Comparison of ENCODE assay signal across 17 cellular contexts in genomic region chr4:159210975-159211374, GRCh38.
A peak's percentile ranks its signal among the peaks of the same experiment; 100 is the strongest.
DNase-seq lines count a peak whose midpoint lies in the region; ATAC-seq and TF ChIP-seq lines count a peak whose summit lies in the region.
"Had no signal": no experiment of that assay in that cellular context is flagged by ENCODE, and none has a peak within 500 bp of the region (broad histone marks: within the 10 kb centered on the region; RNA-seq: fewer than 3 reads in every experiment).

No MANE protein-coding gene starts in this region.

- H3K4me3 Mint-ChIP-seq in nephron progenitor cell, result no peak overlapping the region

- no peaks in the 10 kb centered on the region for H3K9me3 ChIP-seq in left ventricle myocardium inferior (replicated peaks)
- H3K9me3 ChIP-seq in heart right ventricle, result no peaks in the 10 kb centered on the region

- H3K9me3 Mint-ChIP-seq in nephron progenitor cell, result no peaks in the 10 kb centered on the region

- H3K27ac ChIP-seq in left ventricle myocardium inferior (replicated peaks) (peak overlapping the region; percentile 83), heart right ventricle (peak overlapping the region in 3 of 10 donors; percentile 18 to 78 (median 60))

- peak overlapping the region; percentile 20 for H3K27ac Mint-ChIP-seq in nephron progenitor cell

- H3K4me3 ChIP-seq in left ventricle myocardium inferior (no peak overlapping the region), heart right ventricle (no peak overlapping the region)

- DNase-seq in left ventricle myocardium inferior (no peak), heart right ventricle (no peak), NCI-H69 (lab: John Stamatoyannopoulos, UW) (peak; percentile 12), nephron progenitor cell (no peak), NCI-H2227 (lab: John Stamatoyannopoulos, UW; ENCODE audit: unreplicated experiment) (no peak), GOT3 (lab: John Stamatoyannopoulos, UW) (no peak), NCI-H2029 (lab: John Stamatoyannopoulos, UW) (no peak)
- DNase-seq: DMS53, Kasumi-1, NCI-H1105, NCI-H1436 treated with DMSO at 0.1 percent for 48 hours, NCI-H187 treated with DMSO at 0.1 percent for 48 hours, NCI-H2107, NCI-H446, NCI-H524 treated with DMSO at 0.1 percent for 48 hours, RPMI8226, SHP77 had no signal

- H3K27me3 Mint-ChIP-seq in nephron progenitor cell (ENCODE audit: low read depth, poor library complexity), result no peaks in the 10 kb centered on the region

- WGBS in heart right ventricle, 2 donors, result 94 to 98% methylated on average over 3 of the region's 3 CpGs

- peaks cover 19% of the 10 kb centered on the region for H3K36me3 Mint-ChIP-seq in nephron progenitor cell (ENCODE audit: low read depth)

- TF ChIP-seq CTCF in left ventricle myocardium inferior (IDR thresholded peaks at IDR 0.05; ENCODE audit: borderline replicate concordance), result no peak
- TF ChIP-seq CTCF in heart right ventricle (IDR thresholded peaks at IDR 0.05), result no peak
- no peak for TF ChIP-seq CTCF in nephron progenitor cell (IDR thresholded peaks at IDR 0.05)

- H3K4me1 ChIP-seq in left ventricle myocardium inferior (peaks cover 96% of the 10 kb centered on the region), heart right ventricle (peaks cover 5 to 91% (median 61%) of the 10 kb centered on the region in 9 donors)

- no peak for ATAC-seq in heart right ventricle

- intact Hi-C loops in left ventricle myocardium inferior (cut with micrococcal nuclease) (no loop called here), heart right ventricle (cut with DNase I) (loop anchor here in 1 of 10 donors (5.0 to 10.0 kb wide), 2 partner anchors 134 to 186 kb away; no protein-coding TSS in a partner anchor)

- no peaks in the 10 kb centered on the region for H3K36me3 ChIP-seq in left ventricle myocardium inferior
- peaks cover 0 to 16% (median 0%) of the 10 kb centered on the region in 9 donors for H3K36me3 ChIP-seq in heart right ventricle

- H3K4me1 Mint-ChIP-seq in nephron progenitor cell, result peaks cover 6% of the 10 kb centered on the region

- H3K27me3 ChIP-seq in left ventricle myocardium inferior (ENCODE audit: low read depth) (no peaks in the 10 kb centered on the region), heart right ventricle (no peaks in the 10 kb centered on the region)
